20 cellular contexts compared by ENCODE assay signal in the genomic region with DNA sequence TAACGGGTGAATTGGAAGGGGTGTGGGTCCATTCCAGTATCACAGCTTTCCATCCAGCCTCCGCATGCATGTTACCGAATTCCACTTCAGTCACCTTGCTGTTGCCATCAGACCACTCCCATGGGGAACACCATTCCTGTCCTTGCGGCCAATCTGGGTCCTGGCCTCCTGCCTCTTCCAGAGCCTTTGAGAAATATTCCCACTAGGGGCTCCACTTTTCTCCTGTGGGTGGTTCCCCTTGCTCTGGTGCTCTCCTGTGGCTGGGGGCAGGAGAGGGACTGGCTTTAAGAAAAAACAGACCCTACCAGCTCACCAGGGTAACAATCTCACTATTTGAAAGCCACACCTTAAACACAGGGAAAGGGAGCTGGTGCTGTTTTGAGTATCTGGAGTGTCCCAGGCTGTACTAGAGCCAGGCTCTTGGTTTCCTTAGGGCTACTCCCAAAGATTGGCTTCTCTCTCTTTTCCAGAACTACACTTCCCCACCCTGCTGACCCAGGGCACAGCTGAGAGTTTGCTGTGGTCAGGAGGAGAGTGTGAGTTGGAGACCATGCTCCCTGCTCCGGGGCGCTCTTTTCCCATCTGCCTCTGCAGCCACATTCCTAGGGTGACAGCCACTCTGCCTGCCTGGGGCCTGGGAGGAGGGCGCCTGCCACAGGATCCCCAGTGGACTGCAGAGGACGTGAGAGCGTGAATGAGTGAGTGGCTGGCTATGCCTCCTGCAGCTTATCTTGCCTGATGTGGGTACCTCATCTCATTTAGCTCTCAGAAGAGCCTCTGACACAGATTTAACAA.
DNase-seq lines count a peak whose midpoint lies in the region; ATAC-seq, FAIRE-seq and TF ChIP-seq lines count a peak whose summit lies in the region.
"Had no signal": no experiment of that assay in that cellular context is flagged by ENCODE, and none has a peak within 500 bp of the region (broad histone marks: within the 10 kb centered on the region; RNA-seq: fewer than 3 reads in every experiment).

No MANE protein-coding gene starts in this region.

- H3K27ac ChIP-seq in prostate gland = no peak overlapping the region
- H3K27ac ChIP-seq: 22Rv1, HL-60 had no signal

- ATAC-seq in left lobe of liver = no peak
- no peak for ATAC-seq in HG02973 (IDR thresholded peaks at IDR 0.05; ENCODE audit: unreplicated experiment)

- peak; percentile 5 for DNase-seq in activated CD4-positive, alpha-beta memory T cell treated with anti-CD3 and anti-CD28 coated beads, Interleukin-2, amount 10 ng/mL, durations not matched to agents 7 days and 5 days
- DNase-seq in activated CD4-positive, alpha-beta memory T cell treated with anti-CD3 and anti-CD28 coated beads for 36 hours = no peak
- DNase-seq in H7 (peak; percentile 16), left lobe of liver (ENCODE audit: low spot score) (peak; percentile 32), prostate gland (ENCODE audit: low spot score) (peak; percentile 2), GM12891 (ENCODE audit: insufficient read length, low spot score) (no peak), NCI-H446 (lab: John Stamatoyannopoulos, UW) (no peak)
- DNase-seq: Caco-2; CD4-positive, CD25-positive, alpha-beta regulatory T cell; NCI-H1105 treated with DMSO at 0.1 percent for 48 hours; NCI-H187; NCI-H226; NCI-H526; NK-92 treated with Interleukin-12 subunit alpha and Interleukin-12 subunit beta, amount 100 ng/mL, for 24 hours had no signal

- POLR2A ChIA-PET in activated CD4-positive, alpha-beta memory T cell treated with anti-CD3 and anti-CD28 coated beads, Interleukin-2, amount 10 ng/mL, durations not matched to agents 7 days and 5 days (lab: Charles Lee) = no interaction called here
- POLR2A ChIA-PET in activated CD4-positive, alpha-beta memory T cell treated with anti-CD3 and anti-CD28 coated beads for 36 hours (lab: Charles Lee) = no interaction called here

- H3K36me3 ChIP-seq in H7 (replicated peaks; ENCODE audit: control insufficient read depth, insufficient read depth, low read length) = no peaks in the 10 kb centered on the region
- no peaks in the 10 kb centered on the region for H3K36me3 ChIP-seq in prostate gland
- H3K36me3 ChIP-seq: HAP-1 had no signal

- TF ChIP-seq POLR2A in prostate gland (IDR thresholded peaks at IDR 0.05) = no peak
- TF ChIP-seq POLR2A in GM12891 (IDR thresholded peaks at IDR 0.05; ENCODE audit: low read depth, low read length) = no peak

- H3K4me1 Mint-ChIP-seq in activated CD4-positive, alpha-beta memory T cell treated with anti-CD3 and anti-CD28 coated beads, Interleukin-2, amount 10 ng/mL, durations not matched to agents 7 days and 5 days = no peaks in the 10 kb centered on the region
- H3K4me1 Mint-ChIP-seq in activated CD4-positive, alpha-beta memory T cell treated with anti-CD3 and anti-CD28 coated beads for 36 hours (ENCODE audit: low read depth) = no peaks in the 10 kb centered on the region
- H3K4me1 Mint-ChIP-seq: B cell; CD4-positive, CD25-positive, alpha-beta regulatory T cell had no signal

- no peaks in the 10 kb centered on the region for H3K36me3 Mint-ChIP-seq in activated CD4-positive, alpha-beta memory T cell treated with anti-CD3 and anti-CD28 coated beads, Interleukin-2, amount 10 ng/mL, durations not matched to agents 7 days and 5 days (ENCODE audit: low read depth)
- no peaks in the 10 kb centered on the region for H3K36me3 Mint-ChIP-seq in activated CD4-positive, alpha-beta memory T cell treated with anti-CD3 and anti-CD28 coated beads for 36 hours
- H3K36me3 Mint-ChIP-seq: CD4-positive, CD25-positive, alpha-beta regulatory T cell had no signal

- H3K27me3 ChIP-seq in H7 (ENCODE audit: control insufficient read depth, insufficient read depth, low read length) (no peaks in the 10 kb centered on the region), prostate gland (replicated peaks; ENCODE audit: insufficient read depth) (no peaks in the 10 kb centered on the region)

- H3K4me3 Mint-ChIP-seq in activated CD4-positive, alpha-beta memory T cell treated with anti-CD3 and anti-CD28 coated beads, Interleukin-2, amount 10 ng/mL, durations not matched to agents 7 days and 5 days = no peak overlapping the region
- no peak overlapping the region for H3K4me3 Mint-ChIP-seq in activated CD4-positive, alpha-beta memory T cell treated with anti-CD3 and anti-CD28 coated beads for 36 hours
- H3K4me3 Mint-ChIP-seq: B cell; CD4-positive, CD25-positive, alpha-beta regulatory T cell had no signal

- no peaks in the 10 kb centered on the region for H3K9me3 Mint-ChIP-seq in activated CD4-positive, alpha-beta memory T cell treated with anti-CD3 and anti-CD28 coated beads, Interleukin-2, amount 10 ng/mL, durations not matched to agents 7 days and 5 days
- no peaks in the 10 kb centered on the region for H3K9me3 Mint-ChIP-seq in activated CD4-positive, alpha-beta memory T cell treated with anti-CD3 and anti-CD28 coated beads for 36 hours

- H3K27me3 Mint-ChIP-seq in activated CD4-positive, alpha-beta memory T cell treated with anti-CD3 and anti-CD28 coated beads, Interleukin-2, amount 10 ng/mL, durations not matched to agents 7 days and 5 days = no peaks in the 10 kb centered on the region
- H3K27me3 Mint-ChIP-seq in activated CD4-positive, alpha-beta memory T cell treated with anti-CD3 and anti-CD28 coated beads for 36 hours = no peaks in the 10 kb centered on the region
- H3K27me3 Mint-ChIP-seq: CD4-positive, CD25-positive, alpha-beta regulatory T cell had no signal

- FAIRE-seq in GM12891 (lab: Jason Lieb, UNC) = no peak
- FAIRE-seq: HTR-8/SVneo had no signal

- no peaks in the 10 kb centered on the region for H3K9me3 ChIP-seq in prostate gland
- H3K9me3 ChIP-seq: Caco-2, HAP-1 had no signal

- 92% methylated on average over 9 of the region's 9 CpGs for WGBS in prostate gland

- no peak overlapping the region for H3K27ac Mint-ChIP-seq in activated CD4-positive, alpha-beta memory T cell treated with anti-CD3 and anti-CD28 coated beads, Interleukin-2, amount 10 ng/mL, durations not matched to agents 7 days and 5 days
- no peak overlapping the region for H3K27ac Mint-ChIP-seq in activated CD4-positive, alpha-beta memory T cell treated with anti-CD3 and anti-CD28 coated beads for 36 hours
- H3K27ac Mint-ChIP-seq: B cell; CD4-positive, CD25-positive, alpha-beta regulatory T cell had no signal

- no peaks in the 10 kb centered on the region for H3K4me1 ChIP-seq in prostate gland (replicated peaks)
- H3K4me1 ChIP-seq: Caco-2, HAP-1 had no signal

- CTCF ChIA-PET in activated CD4-positive, alpha-beta memory T cell treated with anti-CD3 and anti-CD28 coated beads, Interleukin-2, amount 10 ng/mL, durations not matched to agents 7 days and 5 days (lab: Charles Lee) = no interaction called here
- CTCF ChIA-PET in activated CD4-positive, alpha-beta memory T cell treated with anti-CD3 and anti-CD28 coated beads for 36 hours (lab: Charles Lee) = no interaction called here

- no peak for TF ChIP-seq CTCF in prostate gland (IDR thresholded peaks at IDR 0.05)

- H3K4me3 ChIP-seq in H7 (ENCODE audit: insufficient read depth, low read depth, low read length) (no peak overlapping the region), prostate gland (no peak overlapping the region)
- H3K4me3 ChIP-seq: HAP-1 had no signal

- intact Hi-C loops in activated CD4-positive, alpha-beta memory T cell treated with anti-CD3 and anti-CD28 coated beads for 36 hours (cut with micrococcal nuclease) = no loop called here
- intact Hi-C loops in prostate gland (cut with DNase I) = no loop called here

TF ChIP-seq in GM12891, 5 proteins besides CTCF, POLR2A, EP300 and RAD21:
- TF ChIP-seq PAX5 (IDR thresholded peaks at IDR 0.05; ENCODE audit: insufficient read depth, low read length, severe bottlenecking) (no peak), TAF1 (IDR thresholded peaks at IDR 0.05; ENCODE audit: low read depth, low read length) (no peak), POLR2AphosphoS5 (IDR thresholded peaks at IDR 0.05; ENCODE audit: low read depth, low read length) (no peak), SPI1 (IDR thresholded peaks at IDR 0.05; ENCODE audit: low read depth, low read length) (no peak), POU2F2 (IDR thresholded peaks at IDR 0.05; ENCODE audit: low read depth, low read length) (no peak)

Comparison
In these comparisons a context has a peak if more than half of its experiments do, and no peak if none do; other contexts are left out.
1. DNase-seq: peak in activated CD4-positive, alpha-beta memory T cell treated with anti-CD3 and anti-CD28 coated beads, Interleukin-2, amount 10 ng/mL, durations not matched to agents 7 days and 5 days (single experiment), H7 (single experiment), left lobe of liver (single experiment) and prostate gland (single experiment); none in activated CD4-positive, alpha-beta memory T cell treated with anti-CD3 and anti-CD28 coated beads for 36 hours (single experiment), GM12891 (single experiment) and NCI-H446 (0 of 2).